In the genomic region with DNA sequence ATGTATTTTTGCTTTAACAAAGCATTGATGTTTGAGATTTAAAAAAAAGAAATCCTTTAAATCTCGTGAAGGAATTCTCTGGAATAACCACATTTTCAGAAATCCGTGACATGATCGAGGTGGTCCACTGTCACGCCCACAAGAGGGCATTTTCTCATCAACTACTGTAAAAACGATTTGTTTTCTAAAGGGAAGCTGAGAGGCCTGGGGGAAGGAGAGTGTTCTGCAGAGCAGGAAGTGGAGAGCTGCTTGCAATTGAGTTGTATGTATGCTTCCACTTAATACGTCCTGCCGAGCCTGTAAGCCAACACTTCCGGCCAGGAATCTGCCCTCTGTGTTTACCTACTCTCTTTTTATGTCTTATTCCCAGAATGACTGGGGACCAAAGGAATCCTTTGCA, we compare ENCODE assay signal across 9 cellular contexts. TPM values are rescaled to one million over a fixed set of nuclear protein-coding genes. Genes with fewer than 3 reads are reported as not detected.
A peak's percentile ranks its signal among the peaks of the same experiment; 100 is the strongest.
DNase-seq lines count a peak whose midpoint lies in the region; ATAC-seq and TF ChIP-seq lines count a peak whose summit lies in the region.
"Had no signal": no experiment of that assay in that cellular context is flagged by ENCODE, and none has a peak within 500 bp of the region (broad histone marks: within the 10 kb centered on the region; RNA-seq: fewer than 3 reads in every experiment).

No MANE protein-coding gene starts in this region.

- peaks cover 3 to 40% (median 8%) of the 10 kb centered on the region in 3 donors for H3K4me1 ChIP-seq in gastroesophageal sphincter
- H3K4me1 ChIP-seq in trophoblast cell (ENCODE audit: control insufficient read depth in 1 of 2, insufficient read depth in 2 of 2, low read length in 2 of 2), result peaks cover 0 to 7% of the 10 kb centered on the region in 2 experiments

- H4K91ac ChIP-seq in trophoblast cell (ENCODE audit: low read depth, low read length), result no peak overlapping the region

- CTCF ChIA-PET in HEK293T (lab: Yijun Ruan, JAX), result interaction anchor here (0.6 to 1.4 kb wide), 5 partner anchors 10 to 232 kb away, joined by 3 to 6 read pairs (median 3); no protein-coding TSS in a partner anchor

- peak; percentile 40 for ATAC-seq in gastroesophageal sphincter

- H3K9me3 ChIP-seq in gastroesophageal sphincter, result no peaks in the 10 kb centered on the region
- H3K9me3 ChIP-seq in trophoblast cell (ENCODE audit: insufficient read depth, low read depth, low read length), result peaks cover under 1% of the 10 kb centered on the region

- POLR2A ChIA-PET in HEK293T (lab: Yijun Ruan, JAX), result interaction anchor here (0.6 to 1.2 kb wide), 4 partner anchors 8 to 523 kb away, joined by 3 to 5 read pairs (median 4); a partner anchor contains a TSS

- no peak for TF ChIP-seq EP300 in gastroesophageal sphincter (IDR thresholded peaks at IDR 0.05)

- H3K23ac ChIP-seq in trophoblast cell (ENCODE audit: low read length), result no peak overlapping the region

- no peak overlapping the region for H2BK5ac ChIP-seq in trophoblast cell (ENCODE audit: low read depth, low read length, poor library complexity)

- no peak overlapping the region for H4K12ac ChIP-seq in trophoblast cell (ENCODE audit: low read depth, low read length)

- H3K27me3 ChIP-seq in gastroesophageal sphincter (no peaks in the 10 kb centered on the region), trophoblast cell (ENCODE audit: insufficient read depth, low read length) (no peaks in the 10 kb centered on the region)

- H3K4ac ChIP-seq in trophoblast cell (ENCODE audit: low read depth, low read length), result no peak overlapping the region

- WGBS in gastroesophageal sphincter (ENCODE audit: low coverage in 1 of 2), 2 donors, result 0 to 8% methylated on average over 8 of the region's 8 CpGs
- WGBS in trophoblast cell (ENCODE audit: extremely low coverage, insufficient coverage, insufficient read length), result no CpG with 5 or more reads among the region's 8 CpGs

- no peak overlapping the region for H3K18ac ChIP-seq in trophoblast cell (ENCODE audit: low read length)

- H2BK12ac ChIP-seq in trophoblast cell (ENCODE audit: low read length), result no peak overlapping the region

- peak overlapping the region in 3 of 4 donors; percentile 13 to 66 (median 59) for H3K27ac ChIP-seq in gastroesophageal sphincter
- peak overlapping the region; percentile 44 for H3K27ac ChIP-seq in trophoblast cell (ENCODE audit: low read depth, low read length)
- H3K27ac ChIP-seq: 22Rv1 had no signal

- DNase-seq in DMS 273 (lab: John Stamatoyannopoulos, UW; ENCODE audit: unreplicated experiment) (peak; percentile 37), DMS 273 treated with DMSO at 0.1 percent for 48 hours (lab: John Stamatoyannopoulos, UW) (no peak), HEK293T (ENCODE audit: extremely low spot score) (peak; percentile 56), NAMALWA (ENCODE audit: low spot score) (peak; percentile 70), SKM-1 treated with dmso at 0.1 percent for 144 hours (lab: John Stamatoyannopoulos, UW; ENCODE audit: unreplicated experiment) (peak; percentile 70), trophoblast cell (peak; percentile 29 to 55)
- no peak for DNase-seq in NK-92 treated with Interleukin-12 subunit alpha and Interleukin-12 subunit beta, amount 100 ng/mL, for 24 hours (lab: John Stamatoyannopoulos, UW)

- TF ChIP-seq POLR2A in gastroesophageal sphincter (IDR thresholded peaks at IDR 0.05), result no peak

- H3K9ac ChIP-seq in trophoblast cell (ENCODE audit: low read length), result no peak overlapping the region

- no peak overlapping the region for H4K8ac ChIP-seq in trophoblast cell (ENCODE audit: low read depth, low read length)

- no peak overlapping the region for H2AK5ac ChIP-seq in trophoblast cell (ENCODE audit: low read length)

- no peak overlapping the region for H3K4me2 ChIP-seq in trophoblast cell (ENCODE audit: low read length)

- H3K4me3 ChIP-seq in gastroesophageal sphincter (no peak overlapping the region), trophoblast cell (ENCODE audit: low read depth, low read length) (no peak overlapping the region)

- peak overlapping the region; percentile 18 for H2BK120ac ChIP-seq in trophoblast cell (ENCODE audit: insufficient read depth, low read length, poor library complexity)

- TF ChIP-seq CTCF in gastroesophageal sphincter (IDR thresholded peaks at IDR 0.05), result peak in 2 of 4 experiments; percentile 29 to 38

- no peak overlapping the region for H3K14ac ChIP-seq in trophoblast cell (ENCODE audit: low read length)

- H3K79me1 ChIP-seq in trophoblast cell (ENCODE audit: low read length), result no peaks in the 10 kb centered on the region

- H2AFZ ChIP-seq in trophoblast cell (ENCODE audit: insufficient read depth, low read length, poor library complexity), result no peak overlapping the region

- H3K36me3 ChIP-seq in gastroesophageal sphincter (no peaks in the 10 kb centered on the region), trophoblast cell (ENCODE audit: control insufficient read depth in 1 of 2, insufficient read depth in 2 of 2, low read length in 2 of 2) (no peaks in the 10 kb centered on the region)

- no peaks in the 10 kb centered on the region for H3K79me2 ChIP-seq in trophoblast cell (ENCODE audit: control insufficient read depth, insufficient read depth, low read length, poor library complexity)

TF ChIP-seq in HEK293T, 16 proteins besides CTCF, POLR2A, EP300 and RAD21:
- TF ChIP-seq L3MBTL2 (conservative IDR thresholded peaks at IDR 0.05) (no peak), NFRKB (IDR thresholded peaks at IDR 0.05) (no peak), LEF1 (IDR thresholded peaks at IDR 0.05; ENCODE audit: borderline replicate concordance) (no peak), FOXA1 (IDR thresholded peaks at IDR 0.05) (no peak), FOXK2 (IDR thresholded peaks at IDR 0.05) (no peak), CTBP1 (IDR thresholded peaks at IDR 0.05; ENCODE audit: borderline replicate concordance) (no peak), FOXM1 (IDR thresholded peaks at IDR 0.05; ENCODE audit: borderline replicate concordance) (no peak)
- TF ChIP-seq, protein P1, sequence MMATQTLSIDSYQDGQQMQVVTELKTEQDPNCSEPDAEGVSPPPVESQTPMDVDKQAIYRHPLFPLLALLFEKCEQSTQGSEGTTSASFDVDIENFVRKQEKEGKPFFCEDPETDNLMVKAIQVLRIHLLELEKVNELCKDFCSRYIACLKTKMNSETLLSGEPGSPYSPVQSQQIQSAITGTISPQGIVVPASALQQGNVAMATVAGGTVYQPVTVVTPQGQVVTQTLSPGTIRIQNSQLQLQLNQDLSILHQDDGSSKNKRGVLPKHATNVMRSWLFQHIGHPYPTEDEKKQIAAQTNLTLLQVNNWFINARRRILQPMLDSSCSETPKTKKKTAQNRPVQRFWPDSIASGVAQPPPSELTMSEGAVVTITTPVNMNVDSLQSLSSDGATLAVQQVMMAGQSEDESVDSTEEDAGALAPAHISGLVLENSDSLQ (IDR thresholded peaks at IDR 0.05), result peak; percentile 29
TF ChIP-seq in HEK293T: peak in this region for 1.

RNA-seq across cellular contexts. Expression of a gene that starts 19.4 kb away (rescaled TPM):
- total RNA-seq in gastroesophageal sphincter, result 10 to 100 TPM; 15.2 to 31.5 (median 24.2) TPM
- polyA plus RNA-seq in trophoblast cell (2013), result 6.9 and 7.0 TPM in 2 replicates

Comparison
In these comparisons a context has a peak if more than half of its experiments do, and no peak if none do; other contexts are left out.
1. DNase-seq: peak in DMS 273 (single experiment), HEK293T (single experiment), NAMALWA (single experiment), SKM-1 treated with dmso at 0.1 percent for 144 hours (single experiment) and trophoblast cell (2 of 2); none in DMS 273 treated with DMSO at 0.1 percent for 48 hours (single experiment) and NK-92 treated with Interleukin-12 subunit alpha and Interleukin-12 subunit beta, amount 100 ng/mL, for 24 hours (single experiment).